In genomic region chr19:50003810-50004419, GRCh38 we compare ENCODE assay signal across 8 cellular contexts.
DNase-seq lines count a peak whose midpoint lies in the region.

No MANE protein-coding gene starts in this region.

- peak overlapping the region; percentile 42 for H3K27ac ChIP-seq in muscle layer of colon (ENCODE audit: low read depth, low read length)

- peak; percentile 16 for DNase-seq in SKM-1 treated with dmso at 0.1 percent for 144 hours (lab: John Stamatoyannopoulos, UW; ENCODE audit: unreplicated experiment)
- no peak for DNase-seq in SKM-1 (lab: John Stamatoyannopoulos, UW; ENCODE audit: unreplicated experiment)
- DNase-seq in OCI-M1 (lab: John Stamatoyannopoulos, UW), result peak; percentile 94
- DNase-seq in brain pericyte (ENCODE audit: low read depth, low spot score), result peak; percentile 29
- no peak for DNase-seq in NCI-H1105 (lab: John Stamatoyannopoulos, UW)
- no peak for DNase-seq in COR-L47 (lab: John Stamatoyannopoulos, UW)
- no peak for DNase-seq in putamen (ENCODE audit: low spot score)

- H3K9ac ChIP-seq in muscle layer of colon (ENCODE audit: low read length), result no peak overlapping the region

- H3K36me3 ChIP-seq in muscle layer of colon (ENCODE audit: insufficient read depth, low read length), result peaks cover 67% of the 10 kb centered on the region

- H3K4me1 ChIP-seq in muscle layer of colon (ENCODE audit: insufficient read depth, low read length), result peaks cover 13% of the 10 kb centered on the region

- H3K4me3 ChIP-seq in muscle layer of colon (ENCODE audit: low read depth in 1 of 2, low read length in 2 of 2), result peak overlapping the region in 1 of 2 donors; percentile 35

- peaks cover 3% of the 10 kb centered on the region for H3K9me3 ChIP-seq in muscle layer of colon (ENCODE audit: low read length)

- H3K27me3 ChIP-seq in muscle layer of colon (ENCODE audit: control insufficient read depth in 1 of 2, insufficient read depth in 2 of 2, low read length in 2 of 2), result no peaks in the 10 kb centered on the region

Comparison
In these comparisons a context has a peak if more than half of its experiments do, and no peak if none do; other contexts are left out.
1. DNase-seq: peak in SKM-1 treated with dmso at 0.1 percent for 144 hours (single experiment), OCI-M1 (single experiment) and brain pericyte (single experiment); none in SKM-1 (single experiment), NCI-H1105 (single experiment), COR-L47 (single experiment) and putamen (single experiment).